Comparison of ENCODE assay signal across 20 cellular contexts in genomic region chr19:20273376-20273775, GRCh38.
"Had no signal": no experiment of that assay in that cellular context is flagged by ENCODE, and none has a peak within 500 bp of the region (broad histone marks: within the 10 kb centered on the region; RNA-seq: fewer than 3 reads in every experiment).

No MANE protein-coding gene starts in this region.

- H3K36me3 Mint-ChIP-seq: activated naive CD4-positive, alpha-beta T cell treated with anti-CD3 and anti-CD28 coated beads, Interleukin-2, amount 10 ng/mL, durations not matched to agents 7 days and 5 days; brain; natural killer cell treated with Interleukin-12 subunit alpha and Interleukin-12 subunit beta and Interleukin-15 and Interleukin-18, amount 100 ng/mL, for 72 hours had no signal

- ATAC-seq: activated CD4-positive, CD25-positive, alpha-beta regulatory T cell treated with anti-CD3 and anti-CD28 coated beads, Interleukin-2, amount 50 U/mL, for 24 hours; activated naive CD8-positive, alpha-beta T cell treated with anti-CD3 and anti-CD28 coated beads, Interleukin-2, amount 50 U/mL, for 24 hours; natural killer cell treated with Interleukin-12 subunit alpha and Interleukin-12 subunit beta and Interleukin-15 and Interleukin-18, amount 100 ng/mL, for 72 hours; pancreas; right lobe of liver; upper lobe of right lung had no signal

- H3K27me3 Mint-ChIP-seq: activated naive CD4-positive, alpha-beta T cell treated with anti-CD3 and anti-CD28 coated beads, Interleukin-2, amount 10 ng/mL, durations not matched to agents 7 days and 5 days; activated naive CD8-positive, alpha-beta T cell treated with anti-CD3 and anti-CD28 coated beads, Interleukin-2, amount 50 U/mL, for 24 hours had no signal

- H3K9me3 ChIP-seq: neutrophil, pancreas, right lobe of liver, stomach, upper lobe of right lung had no signal

- H3K9me3 Mint-ChIP-seq: activated naive CD8-positive, alpha-beta T cell treated with anti-CD3 and anti-CD28 coated beads, Interleukin-2, amount 50 U/mL, for 24 hours; brain; natural killer cell treated with Interleukin-12 subunit alpha and Interleukin-12 subunit beta and Interleukin-15 and Interleukin-18, amount 100 ng/mL, for 72 hours had no signal

- H3K27ac Mint-ChIP-seq: activated naive CD4-positive, alpha-beta T cell treated with anti-CD3 and anti-CD28 coated beads, Interleukin-2, amount 10 ng/mL, durations not matched to agents 7 days and 5 days; activated naive CD8-positive, alpha-beta T cell treated with anti-CD3 and anti-CD28 coated beads, Interleukin-2, amount 50 U/mL, for 24 hours; natural killer cell treated with Interleukin-12 subunit alpha and Interleukin-12 subunit beta and Interleukin-15 and Interleukin-18, amount 100 ng/mL, for 72 hours had no signal

- DNase-seq: activated CD4-positive, alpha-beta T cell treated with anti-CD3 and anti-CD28 coated beads, Interleukin-2, amount 50 U/mL, for 1 hour; activated CD8-positive, alpha-beta memory T cell treated with anti-CD3 and anti-CD28 coated beads, Interleukin-2, amount 50 U/mL, for 48 hours; activated effector memory CD4-positive, alpha-beta T cell treated with Interleukin-2 at 50 U/mL for 16 hours; activated naive CD4-positive, alpha-beta T cell treated with anti-CD3 and anti-CD28 coated beads, Interleukin-2, amount 10 ng/mL, durations not matched to agents 7 days and 5 days; activated naive CD8-positive, alpha-beta T cell treated with anti-CD3 and anti-CD28 coated beads, Interleukin-2, amount 50 U/mL, for 24 hours; activated T-cell treated with anti-CD3 and anti-CD28 coated beads, Interleukin-2, amount 50 U/mL, for 48 hours; caudate nucleus; dorsolateral prefrontal cortex; foreskin fibroblast; pancreas; right lobe of liver; stimulated activated CD4-positive, alpha-beta T cell treated with anti-CD3 and anti-CD28 coated beads, Interleukin-4, amount 100 ng/mL, for 1 hour; stomach; upper lobe of right lung had no signal

- H3K27ac ChIP-seq: dorsolateral prefrontal cortex, epithelial cell of prostate, neutrophil, pancreas, right lobe of liver, stomach, upper lobe of right lung had no signal

- H3K4me3 ChIP-seq: dorsolateral prefrontal cortex, pancreas, right lobe of liver, smooth muscle cell, stomach, upper lobe of right lung had no signal

- H3K27me3 ChIP-seq: neutrophil, pancreas, right lobe of liver, stomach, upper lobe of right lung had no signal

- H3K4me1 ChIP-seq: pancreas, right lobe of liver, stomach, upper lobe of right lung had no signal

- H3K4me1 Mint-ChIP-seq: activated naive CD4-positive, alpha-beta T cell treated with anti-CD3 and anti-CD28 coated beads, Interleukin-2, amount 10 ng/mL, durations not matched to agents 7 days and 5 days; activated naive CD8-positive, alpha-beta T cell treated with anti-CD3 and anti-CD28 coated beads, Interleukin-2, amount 50 U/mL, for 24 hours had no signal

- H3K4me2 ChIP-seq: smooth muscle cell had no signal

- H3K4me3 Mint-ChIP-seq: activated naive CD4-positive, alpha-beta T cell treated with anti-CD3 and anti-CD28 coated beads, Interleukin-2, amount 10 ng/mL, durations not matched to agents 7 days and 5 days; activated naive CD8-positive, alpha-beta T cell treated with anti-CD3 and anti-CD28 coated beads, Interleukin-2, amount 50 U/mL, for 24 hours; brain; natural killer cell treated with Interleukin-12 subunit alpha and Interleukin-12 subunit beta and Interleukin-15 and Interleukin-18, amount 100 ng/mL, for 72 hours had no signal

- H3K36me3 ChIP-seq: neutrophil, pancreas, right lobe of liver, stomach, upper lobe of right lung had no signal
